In the genomic region with DNA sequence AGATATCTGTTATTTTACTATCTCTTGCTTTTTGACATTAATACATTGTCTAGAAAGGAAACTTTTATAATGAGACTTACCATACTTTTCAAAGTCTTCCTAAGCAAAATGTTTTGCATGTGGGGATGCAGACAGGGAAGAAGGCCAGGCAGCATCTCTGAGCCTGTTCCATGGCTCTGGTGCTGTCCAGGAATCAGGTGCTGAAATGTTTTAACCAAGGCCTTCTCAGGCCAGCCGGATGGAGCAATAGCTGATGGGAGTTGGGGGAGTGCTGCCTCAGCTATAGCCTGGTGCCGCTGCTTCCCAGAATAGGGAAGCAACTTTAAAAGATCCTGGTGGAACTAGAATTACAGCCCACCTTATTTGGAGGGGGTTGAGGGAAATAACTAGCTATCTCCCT, we compare ENCODE assay signal across 13 cellular contexts. TPM values are rescaled to one million over a fixed set of nuclear protein-coding genes. Genes with fewer than 3 reads are reported as not detected.
DNase-seq lines count a peak whose midpoint lies in the region; ATAC-seq, FAIRE-seq and TF ChIP-seq lines count a peak whose summit lies in the region.
"Had no signal": no experiment of that assay in that cellular context is flagged by ENCODE, and none has a peak within 500 bp of the region (broad histone marks: within the 10 kb centered on the region; RNA-seq: fewer than 3 reads in every experiment).

No MANE protein-coding gene starts in this region.

- peaks cover 0 to 5% (median 0%) of the 10 kb centered on the region in 9 donors for H3K9me3 Mint-ChIP-seq in naive thymus-derived CD8-positive, alpha-beta T cell
- H3K9me3 Mint-ChIP-seq: T-cell had no signal

- peaks cover 18 to 52% (median 30%) of the 10 kb centered on the region in 5 donors for H3K27me3 Mint-ChIP-seq in naive thymus-derived CD8-positive, alpha-beta T cell

- in situ Hi-C loops in brain microvascular endothelial cell (cut with HindIII; ENCODE audit: low pct_ligation_motif_present, low sequenced_read_pairs) = no loop called here

- TF ChIP-seq CTCF in AG10803 (conservative IDR thresholded peaks at IDR 0.05; ENCODE audit: low read length) = no peak
- no peak for TF ChIP-seq CTCF in brain microvascular endothelial cell (IDR thresholded peaks at IDR 0.05; ENCODE audit: low read depth, low read length, missing control alignments)

- H3K27ac ChIP-seq in brain microvascular endothelial cell = no peak overlapping the region
- H3K27ac ChIP-seq: HL-60, ovary had no signal

- no peak for TF ChIP-seq EP300 in Ishikawa (IDR thresholded peaks at IDR 0.05; ENCODE audit: borderline replicate concordance)

- H3K4me3 ChIP-seq in AG10803 (ENCODE audit: low read length) (no peak overlapping the region), brain microvascular endothelial cell (ENCODE audit: low read depth, low read length) (no peak overlapping the region)
- H3K4me3 ChIP-seq: ovary had no signal

- DNase-seq in AG10803 (ENCODE audit: low read depth) (peak; percentile 1), brain microvascular endothelial cell (peak; percentile 22), left kidney (ENCODE audit: low read depth, low spot score) (peak; percentile 90), GM19239 (ENCODE audit: insufficient read length, low spot score) (no peak), mesenteric fat pad (ENCODE audit: low spot score) (no peak)
- no peak for DNase-seq in naive thymus-derived CD8-positive, alpha-beta T cell
- DNase-seq in activated CD4-positive, alpha-beta T cell treated with anti-CD3 and anti-CD28 coated beads, Interleukin-2, amount 50 U/mL, for 4 hours = no peak
- DNase-seq: C1 segment of cervical spinal cord, ovary, T-cell had no signal

- no peak overlapping the region for H3K27ac Mint-ChIP-seq in naive thymus-derived CD8-positive, alpha-beta T cell
- H3K27ac Mint-ChIP-seq: T-cell had no signal

- no peaks in the 10 kb centered on the region for H3K4me1 Mint-ChIP-seq in naive thymus-derived CD8-positive, alpha-beta T cell
- H3K4me1 Mint-ChIP-seq: T-cell had no signal

- TF ChIP-seq RAD21 in Ishikawa (IDR thresholded peaks at IDR 0.05; ENCODE audit: low read depth) = no peak

- POLR2A ChIA-PET in naive thymus-derived CD8-positive, alpha-beta T cell (lab: Charles Lee) = no interaction called here

- H3K4me3 Mint-ChIP-seq in naive thymus-derived CD8-positive, alpha-beta T cell = no peak overlapping the region
- H3K4me3 Mint-ChIP-seq: T-cell had no signal

- ATAC-seq in naive thymus-derived CD8-positive, alpha-beta T cell = no peak
- ATAC-seq: T-cell had no signal

- no peaks in the 10 kb centered on the region for H3K36me3 ChIP-seq in brain microvascular endothelial cell (replicated peaks)
- H3K36me3 ChIP-seq: ovary had no signal

- H3K27me3 ChIP-seq in brain microvascular endothelial cell (replicated peaks) = no peaks in the 10 kb centered on the region
- H3K27me3 ChIP-seq: ovary had no signal

- no peaks in the 10 kb centered on the region for H3K36me3 Mint-ChIP-seq in naive thymus-derived CD8-positive, alpha-beta T cell
- H3K36me3 Mint-ChIP-seq: T-cell had no signal

- no peak for FAIRE-seq in GM19239 (lab: Jason Lieb, UNC)
- FAIRE-seq: colon had no signal

TF ChIP-seq in Ishikawa, 13 proteins besides CTCF, POLR2A, EP300 and RAD21:
- TF ChIP-seq TCF12 (IDR thresholded peaks at IDR 0.05; ENCODE audit: low read depth) (no peak), ZBTB7A (IDR thresholded peaks at IDR 0.05; ENCODE audit: low read depth) (no peak), TAF1 (IDR thresholded peaks at IDR 0.05; ENCODE audit: low read depth) (no peak), NFIC (IDR thresholded peaks at IDR 0.05) (no peak), CEBPB (IDR thresholded peaks at IDR 0.05) (0 out of 2 replicates have a peak, but pooled peaks have one; percentile 25), EGR1 (IDR thresholded peaks at IDR 0.05) (no peak), TEAD4 (IDR thresholded peaks at IDR 0.05) (no peak), CREB1 (IDR thresholded peaks at IDR 0.05; ENCODE audit: low read depth) (no peak), REST (IDR thresholded peaks at IDR 0.05; ENCODE audit: low read depth) (peak; percentile 96), YY1 (IDR thresholded peaks at IDR 0.05; ENCODE audit: low read depth) (0 out of 2 replicates have a peak, but pooled peaks have one; percentile 44)

RNA-seq across cellular contexts. Expression of gene CRTAC1, which starts 38.5 kb away (rescaled TPM):
- total RNA-seq in naive thymus-derived CD8-positive, alpha-beta T cell = not detected
- not detected for polyA plus RNA-seq in naive thymus-derived CD8-positive, alpha-beta T cell
- total RNA-seq in mesenteric fat pad = 1.3 TPM

Comparison
In these comparisons a context has a peak if more than half of its experiments do, and no peak if none do; other contexts are left out.
1. DNase-seq: peak in AG10803 (single experiment), brain microvascular endothelial cell (single experiment) and left kidney (single experiment); none in GM19239 (single experiment), naive thymus-derived CD8-positive, alpha-beta T cell (0 of 10), activated CD4-positive, alpha-beta T cell treated with anti-CD3 and anti-CD28 coated beads, Interleukin-2, amount 50 U/mL, for 4 hours (0 of 2) and mesenteric fat pad (single experiment).